In genomic region chr3:151446002-151446340, GRCh38 we compare ENCODE assay signal across 23 cellular contexts. TPM values are rescaled to one million over a fixed set of nuclear protein-coding genes. Genes with fewer than 3 reads are reported as not detected.
"Had no signal": no experiment of that assay in that cellular context is flagged by ENCODE, and none has a peak within 500 bp of the region (broad histone marks: within the 10 kb centered on the region; RNA-seq: fewer than 3 reads in every experiment).

No MANE protein-coding gene starts in this region.

- DNase-seq: activated CD4-positive, alpha-beta T cell treated with anti-CD3 and anti-CD28 coated beads for 1 hour; activated CD4-positive, alpha-beta T cell treated with anti-CD3 and anti-CD28 coated beads, Interleukin-2, amount 10 ng/mL, durations not matched to agents 7 days and 5 days; activated CD8-positive, alpha-beta T cell treated with anti-CD3 and anti-CD28 coated beads for 36 hours; activated T-cell treated with anti-CD3 and anti-CD28 coated beads, Interleukin-2, amount 50 U/mL, for 48 hours; anterior cingulate cortex; endodermal cell; glutamatergic neuron; mesendoderm; natural killer cell; occipital lobe; posterior cingulate gyrus; right lobe of liver; stimulated activated CD4-positive, alpha-beta T cell treated with anti-CD3 and anti-CD28 coated beads, Interleukin-12 subunit alpha, Interleukin-12 subunit beta, amount 100 ng/mL, for 4 hours; stimulated activated CD4-positive, alpha-beta T cell treated with anti-CD3 and anti-CD28 coated beads, Interleukin-4, amount 100 ng/mL, for 1 hour; stimulated activated naive CD8-positive, alpha-beta T cell treated with anti-CD3 and anti-CD28 coated beads, Interleukin-15, Interleukin-2, amounts not matched to agents 100 U/mL and 50 U/mL, for 24 hours; testis; transverse colon had no signal

- ATAC-seq: activated CD8-positive, alpha-beta T cell treated with anti-CD3 and anti-CD28 coated beads for 36 hours; natural killer cell; stimulated activated naive CD8-positive, alpha-beta T cell treated with anti-CD3 and anti-CD28 coated beads, Interleukin-15, Interleukin-2, amounts not matched to agents 100 U/mL and 50 U/mL, for 24 hours had no signal

- H3K27me3 ChIP-seq: esophagus muscularis mucosa, left lung, neural progenitor cell, right lobe of liver, testis, transverse colon had no signal

- H3K9ac ChIP-seq: neural progenitor cell had no signal

- H3K4me1 ChIP-seq: esophagus muscularis mucosa, left lung, neural progenitor cell, right lobe of liver, testis, transverse colon had no signal

- H2AFZ ChIP-seq: neural progenitor cell had no signal

- H3K4me2 ChIP-seq: neural progenitor cell had no signal

- H3K36me3 ChIP-seq: esophagus muscularis mucosa, left lung, neural progenitor cell, right lobe of liver, transverse colon had no signal

- H3K4me3 ChIP-seq: esophagus muscularis mucosa, left lung, lung, neural progenitor cell, right lobe of liver, skin epidermis, testis, transverse colon had no signal

- H3K27ac ChIP-seq: esophagus muscularis mucosa, left lung, neural progenitor cell, right lobe of liver, testis, transverse colon had no signal

- H3K9me3 ChIP-seq: esophagus muscularis mucosa, right lobe of liver, testis, transverse colon had no signal

RNA-seq across cellular contexts. Expression of gene IGSF10, which starts 14.9 kb away (rescaled TPM):
- total RNA-seq: activated CD4-positive, alpha-beta T cell treated with anti-CD3 and anti-CD28 coated beads, Interleukin-2, amount 10 ng/mL, durations not matched to agents 7 days and 5 days; activated CD8-positive, alpha-beta T cell treated with anti-CD3 and anti-CD28 coated beads for 36 hours; activated T-helper 2 cell treated with anti-CD3 and anti-CD28 coated beads, Interferon-gamma antibody, Interleukin-2, Interleukin-4, amounts not matched to agents 10 μg/mL and 5 μg/mL and 100 μg/mL, durations not matched to agents 14 hours and 24 hours and 36 hours had no signal
